Comparison of ENCODE assay signal across 8 cellular contexts in genomic region chr4:145179201-145179860, GRCh38. TPM values are rescaled to one million over a fixed set of nuclear protein-coding genes. Genes with fewer than 3 reads are reported as not detected.
A peak's percentile ranks its signal among the peaks of the same experiment; 100 is the strongest.
DNase-seq lines count a peak whose midpoint lies in the region; ATAC-seq and TF ChIP-seq lines count a peak whose summit lies in the region.

No MANE protein-coding gene starts in this region.

- H3K4me1 ChIP-seq in ascending aorta: peaks cover 0 to 15% of the 10 kb centered on the region in 2 donors

- no peaks in the 10 kb centered on the region for H3K36me3 ChIP-seq in ascending aorta

- TF ChIP-seq CTCF in HL-60 (IDR thresholded peaks at IDR 0.05; ENCODE audit: insufficient read depth, low read length) (no peak), ascending aorta (IDR thresholded peaks at IDR 0.05) (no peak)

- H3K4me3 ChIP-seq in HL-60 (replicated peaks; ENCODE audit: insufficient read depth, low read length): peak overlapping the region; percentile 65
- H3K4me3 ChIP-seq in ascending aorta: peak overlapping the region; percentile 91 to 93

- H3K27me3 ChIP-seq in HL-60 (ENCODE audit: insufficient read depth, poor library complexity, severe bottlenecking): no peaks in the 10 kb centered on the region
- no peaks in the 10 kb centered on the region for H3K27me3 ChIP-seq in ascending aorta

- intact Hi-C loops in ascending aorta (cut with DNase I): no loop called here
- intact Hi-C loops in sciatic nerve (cut with DNase I): no loop called here

- ATAC-seq in GM19467 (IDR thresholded peaks at IDR 0.05; ENCODE audit: unreplicated experiment): peak; percentile 39
- peak; percentile 81 for ATAC-seq in sciatic nerve

- H3K9me3 ChIP-seq in ascending aorta: no peaks in the 10 kb centered on the region

- H3K27ac ChIP-seq in HL-60 (replicated peaks): peak overlapping the region; percentile 99
- peak overlapping the region; percentile 94 to 99 for H3K27ac ChIP-seq in ascending aorta

- DNase-seq in COR-L47 (lab: John Stamatoyannopoulos, UW) (peak; percentile 20), HL-60 (ENCODE audit: low read depth in 1 of 2, low spot score in 1 of 2) (peak; percentile 57 to 63), T-helper 2 cell (peak; percentile 54 to 88 (median 71)), ascending aorta (ENCODE audit: low spot score in 2 of 2) (peak in 1 of 2 donors; percentile 80), hippocampal formation (lab: John Stamatoyannopoulos, UW) (peak; percentile 48 to 61), sciatic nerve (ENCODE audit: low spot score) (peak; percentile 86), NCI-H1105 treated with DMSO at 0.1 percent for 48 hours (lab: John Stamatoyannopoulos, UW) (no peak)

RNA-seq across cellular contexts. Expression of gene OTUD4, which starts 1.1 kb away (rescaled TPM):
- total RNA-seq in ascending aorta (81.4 TPM), sciatic nerve (64.5 TPM)
